In the genomic region with DNA sequence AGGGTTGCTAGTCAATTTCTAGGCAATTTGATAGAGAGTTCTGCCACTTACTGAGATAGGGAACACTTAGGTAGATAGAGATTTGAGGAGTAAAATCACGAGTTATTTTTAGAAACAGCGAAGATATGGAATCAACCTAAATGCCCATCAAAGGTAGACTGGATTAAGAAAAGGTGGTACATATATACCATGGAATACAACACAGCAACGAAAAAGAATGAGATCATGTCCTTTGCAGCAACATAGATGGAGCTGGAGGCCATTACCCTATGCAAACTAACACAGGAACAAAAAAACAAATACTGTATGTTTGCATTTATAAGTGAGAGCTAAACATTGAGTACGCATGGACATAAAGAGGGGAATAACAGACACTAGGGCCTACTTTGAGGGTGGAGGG, we compare ENCODE assay signal across 2 cellular contexts.
TF ChIP-seq lines count a peak whose summit lies in the region.

No MANE protein-coding gene starts in this region.

TF ChIP-seq in HepG2, 621 proteins besides CTCF, POLR2A, EP300 and RAD21:
- no peak for TF ChIP-seq ZNF44 (CRISPR knock-in tag; IDR thresholded peaks at IDR 0.05)
- no peak for TF ChIP-seq BRD4 (CRISPR knock-in tag; IDR thresholded peaks at IDR 0.05)
- TF ChIP-seq AGO2 (optimal IDR thresholded peaks at IDR 0.05; ENCODE audit: low read depth, low read length) = peak; percentile 9
- peak; percentile 66 for TF ChIP-seq RBM22 (optimal IDR thresholded peaks at IDR 0.05; ENCODE audit: low read length)
- no peak for TF ChIP-seq NFKBIZ (CRISPR knock-in tag; IDR thresholded peaks at IDR 0.05)
- TF ChIP-seq ZNF850 (CRISPR knock-in tag; conservative IDR thresholded peaks at IDR 0.05) = no peak

TF ChIP-seq in IMR-90, 13 proteins besides CTCF, POLR2A, EP300 and RAD21:
- TF ChIP-seq SMC3 (IDR thresholded peaks at IDR 0.05; ENCODE audit: low read depth, low read length) (no peak), MXI1 (IDR thresholded peaks at IDR 0.05; ENCODE audit: borderline replicate concordance, low read depth, low read length) (no peak), MAZ (IDR thresholded peaks at IDR 0.05; ENCODE audit: borderline replicate concordance, low read depth, low read length) (no peak), MAFK (IDR thresholded peaks at IDR 0.05; ENCODE audit: low read depth, low read length) (no peak), RCOR1 (IDR thresholded peaks at IDR 0.05; ENCODE audit: insufficient replicate concordance, low read length) (no peak), BHLHE40 (IDR thresholded peaks at IDR 0.05; ENCODE audit: low read depth, low read length) (no peak)
